In genomic region chr9:125240649-125240999, GRCh38 we compare ENCODE assay signal across 7 cellular contexts. TPM values are rescaled to one million over a fixed set of nuclear protein-coding genes. Genes with fewer than 3 reads are reported as not detected.
DNase-seq lines count a peak whose midpoint lies in the region; ATAC-seq and TF ChIP-seq lines count a peak whose summit lies in the region.

No MANE protein-coding gene starts in this region.

- under 1% methylated on average over 33 of the region's 33 CpGs for WGBS in liver

- H3K36me3 Mint-ChIP-seq in stimulated activated memory B cell treated with anti-CD40 and anti-IgM and Interleukin-4, amounts not matched to agents 10 μg/mL and 1 μg/mL and 100 μg/mL, for 72 hours, result peaks cover 33% of the 10 kb centered on the region

- peak; percentile 9 for ATAC-seq in stimulated activated memory B cell treated with anti-CD40 and anti-IgM and Interleukin-4, amounts not matched to agents 10 μg/mL and 1 μg/mL and 100 μg/mL, for 72 hours
- ATAC-seq in HG02970 (IDR thresholded peaks at IDR 0.05; ENCODE audit: low FRiP score, unreplicated experiment), result no peak

- H3K9me3 ChIP-seq in HAP-1 (no peaks in the 10 kb centered on the region; the same call in 1 of the 2 replicates), breast epithelium (no peaks in the 10 kb centered on the region), liver (ENCODE audit: control insufficient read depth in 4 of 4, low read length in 3 of 4) (no peaks in the 10 kb centered on the region)

- H3K9ac ChIP-seq in liver (ENCODE audit: low read depth in 1 of 2, low read length in 2 of 2), result peak overlapping the region; percentile 88 to 99

- H3K36me3 ChIP-seq in HAP-1 (replicated peaks), result peaks cover 55% of the 10 kb centered on the region
- peaks cover 8% of the 10 kb centered on the region for H3K36me3 ChIP-seq in breast epithelium
- H3K36me3 ChIP-seq in liver (ENCODE audit: control insufficient read depth in 4 of 4, insufficient read depth in 3 of 4, low read depth in 1 of 4, low read length in 3 of 4), result peaks cover 5 to 36% (median 27%) of the 10 kb centered on the region in 4 donors

- no peak for TF ChIP-seq CTCF in GM12864 (IDR thresholded peaks at IDR 0.05; ENCODE audit: low read depth, low read length, missing control alignments)
- no peak for TF ChIP-seq CTCF in breast epithelium (IDR thresholded peaks at IDR 0.05)
- no peak for TF ChIP-seq CTCF in liver (IDR thresholded peaks at IDR 0.05; ENCODE audit: low read depth, low read length, missing input control)

- peaks cover 39% of the 10 kb centered on the region for H3K4me1 Mint-ChIP-seq in stimulated activated memory B cell treated with anti-CD40 and anti-IgM and Interleukin-4, amounts not matched to agents 10 μg/mL and 1 μg/mL and 100 μg/mL, for 72 hours

- TF ChIP-seq RAD21 in liver (IDR thresholded peaks at IDR 0.05), result no peak

- H3K27me3 Mint-ChIP-seq in stimulated activated memory B cell treated with anti-CD40 and anti-IgM and Interleukin-4, amounts not matched to agents 10 μg/mL and 1 μg/mL and 100 μg/mL, for 72 hours, result no peaks in the 10 kb centered on the region

- H3K4me1 ChIP-seq in HAP-1 (peaks cover 19% of the 10 kb centered on the region), breast epithelium (peaks cover 3 to 24% of the 10 kb centered on the region in 2 donors), liver (ENCODE audit: control insufficient read depth in 4 of 4, insufficient read depth in 4 of 4, low read length in 3 of 4) (peaks cover 2 to 49% (median 40%) of the 10 kb centered on the region in 4 donors)

- no peak for TF ChIP-seq POLR2A in breast epithelium (IDR thresholded peaks at IDR 0.05)

- DNase-seq in GM12864 (ENCODE audit: low read depth) (no peak), HAP-1 (ENCODE audit: low spot score in 2 of 2) (peak in 1 of 2 experiments; percentile 13), breast epithelium (ENCODE audit: low spot score in 2 of 2) (peak; percentile 45 to 55)

- peak overlapping the region; percentile 93 for H3K27ac Mint-ChIP-seq in stimulated activated memory B cell treated with anti-CD40 and anti-IgM and Interleukin-4, amounts not matched to agents 10 μg/mL and 1 μg/mL and 100 μg/mL, for 72 hours

- peak overlapping the region; percentile 73 for H3K4me3 ChIP-seq in GM12864 (ENCODE audit: low read depth, low read length)
- peak overlapping the region; percentile 99 for H3K4me3 ChIP-seq in HAP-1
- H3K4me3 ChIP-seq in breast epithelium, result peak overlapping the region; percentile 79 to 90 (median 86)
- H3K4me3 ChIP-seq in liver (ENCODE audit: low read depth in 1 of 3, low read length in 3 of 3), result peak overlapping the region; percentile 78 to 98 (median 96)

- H3K27ac ChIP-seq in breast epithelium (peak overlapping the region; percentile 98), liver (ENCODE audit: low read depth in 1 of 2, low read length in 2 of 2) (peak overlapping the region; percentile 80 to 96)

- H3K4me3 Mint-ChIP-seq in stimulated activated memory B cell treated with anti-CD40 and anti-IgM and Interleukin-4, amounts not matched to agents 10 μg/mL and 1 μg/mL and 100 μg/mL, for 72 hours, result peak overlapping the region; percentile 99

- H3K27me3 ChIP-seq in HAP-1 (ENCODE audit: low read depth) (no peaks in the 10 kb centered on the region), breast epithelium (no peaks in the 10 kb centered on the region), liver (ENCODE audit: control insufficient read depth in 4 of 4, insufficient read depth in 4 of 4, low read length in 3 of 4) (no peaks in the 10 kb centered on the region)

- intact Hi-C loops in breast epithelium (cut with DNase I; ENCODE audit: low total_unique reads), result no loop called here

- no peaks in the 10 kb centered on the region for H3K9me3 Mint-ChIP-seq in stimulated activated memory B cell treated with anti-CD40 and anti-IgM and Interleukin-4, amounts not matched to agents 10 μg/mL and 1 μg/mL and 100 μg/mL, for 72 hours

- in situ Hi-C loops in HAP-1 (cut with MboI; ENCODE audit: low sequenced_read_pairs), result no loop called here

TF ChIP-seq in PFSK-1, 5 proteins besides CTCF, POLR2A, EP300 and RAD21:
- TF ChIP-seq TAF1 (IDR thresholded peaks at IDR 0.05; ENCODE audit: borderline replicate concordance, insufficient read depth, low read length) (no peak), SIN3A (IDR thresholded peaks at IDR 0.05; ENCODE audit: borderline replicate concordance, insufficient read depth, low read length) (peak; percentile 26; the same call in 1 of the 2 replicates)

TF ChIP-seq in liver, 16 proteins besides CTCF, POLR2A, EP300 and RAD21:
- no peak for TF ChIP-seq ATF3 (IDR thresholded peaks at IDR 0.05)
- no peak for TF ChIP-seq FOXA2 (IDR thresholded peaks at IDR 0.05)
- TF ChIP-seq RXRA (IDR thresholded peaks at IDR 0.05), result peak in 1 of 2 donors; percentile 64

RNA-seq across cellular contexts. Expression of gene HSPA5, which starts 0.5 kb away (rescaled TPM):
- polyA plus RNA-seq in PFSK-1 (2012; ENCODE audit: insufficient read length, low read depth), result 698 TPM
- 100 to 1,000 TPM in 1 of 3 donors, 10 to 100 TPM in 2; 91.9 to 125 (median 95.1) TPM for total RNA-seq in breast epithelium
- 100 to 1,000 TPM; 108 to 342 TPM for total RNA-seq in liver
- polyA plus RNA-seq in liver, result 100 to 1,000 TPM; 135 to 338 TPM

RNA-seq across cellular contexts. Expression of gene GAPVD1, which starts 21.0 kb away (rescaled TPM):
- polyA plus RNA-seq in PFSK-1 (2012; ENCODE audit: insufficient read length, low read depth), result 20.7 TPM
- total RNA-seq in breast epithelium, result 10 to 100 TPM; 49.3 to 77.0 (median 72.7) TPM
- 10 to 100 TPM; 47.4 to 89.7 TPM for total RNA-seq in liver
- polyA plus RNA-seq in liver, result 1 to 10 TPM; 5.5 to 9.9 TPM

RNA-seq across cellular contexts. Expression of gene RABEPK, which starts 40.3 kb away (rescaled TPM):
- polyA plus RNA-seq in PFSK-1 (2012; ENCODE audit: insufficient read length, low read depth), result 58.6 TPM
- total RNA-seq in breast epithelium (10 to 100 TPM; 14.0 to 25.6 (median 17.9) TPM), liver (10 to 100 TPM; 12.7 to 20.7 TPM)
- 10 to 100 TPM; 20.5 to 23.9 TPM for polyA plus RNA-seq in liver

RNA-seq across cellular contexts. Expression of gene PPP6C, which starts 51.0 kb away (rescaled TPM):
- polyA plus RNA-seq in PFSK-1 (2012; ENCODE audit: insufficient read length, low read depth), result 13.3 TPM
- total RNA-seq in breast epithelium (10 to 100 TPM; 34.4 to 50.2 (median 42.1) TPM), liver (10 to 100 TPM; 10.1 to 14.8 TPM)
- 10 to 100 TPM; 10.1 to 14.3 TPM for polyA plus RNA-seq in liver
